Comparison of ENCODE assay signal across 8 cellular contexts in the genomic region with DNA sequence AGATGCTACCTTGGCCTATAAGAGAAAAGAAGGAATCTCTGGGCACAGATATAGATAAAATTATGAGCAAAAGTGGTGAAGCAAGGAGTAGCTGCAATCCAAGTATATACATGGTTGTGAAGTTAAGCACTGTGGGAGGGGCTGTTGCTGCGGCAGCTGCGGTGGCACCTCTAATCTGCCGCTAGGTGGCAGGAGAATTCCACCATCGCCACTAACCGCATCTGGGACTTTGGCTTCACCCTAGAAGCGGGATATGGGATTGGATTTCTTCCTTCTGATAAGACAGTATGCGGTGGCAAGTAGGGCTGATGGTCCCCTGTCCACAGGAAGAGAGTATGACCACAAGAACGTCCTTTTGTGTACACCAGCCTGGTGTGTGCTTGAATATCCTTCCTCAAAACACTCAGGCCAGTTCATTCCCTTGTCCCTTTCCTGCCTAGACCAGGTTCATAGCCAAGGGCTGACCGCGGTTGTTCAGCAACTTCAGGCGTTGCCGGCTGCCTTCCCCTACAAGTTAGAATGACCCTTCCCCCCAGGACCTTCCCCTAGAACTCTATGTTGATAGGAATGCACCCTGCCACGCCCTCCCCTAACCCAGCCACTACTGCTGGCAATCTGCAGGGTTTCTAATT. TPM values are rescaled to one million over a fixed set of nuclear protein-coding genes. Genes with fewer than 3 reads are reported as not detected.
DNase-seq lines count a peak whose midpoint lies in the region; ATAC-seq, FAIRE-seq and TF ChIP-seq lines count a peak whose summit lies in the region.

No MANE protein-coding gene starts in this region.

- H2AFZ ChIP-seq in K562 (ENCODE audit: low read depth, low read length) (no peak overlapping the region), smooth muscle cell (ENCODE audit: low read depth) (no peak overlapping the region)

- in situ Hi-C loops in K562 (cut with MboI), result loop anchor here (10.0 kb wide), 1 partner anchor 222 kb away; no protein-coding TSS in a partner anchor

- no peaks in the 10 kb centered on the region for H3F3A ChIP-seq in smooth muscle cell (ENCODE audit: low read depth)

- intact Hi-C loops in K562 (cut with micrococcal nuclease), result loop anchor here (2.0 to 10.0 kb wide), 3 partner anchors 214 to 1862 kb away; no protein-coding TSS in a partner anchor

- no peak overlapping the region for H3K9ac ChIP-seq in K562 (ENCODE audit: insufficient read depth in 1 of 2, low read depth in 2 of 2, low read length in 2 of 2)
- H3K9ac ChIP-seq in smooth muscle cell (ENCODE audit: low read depth), result no peak overlapping the region

- peak; percentile 10 for DNase-seq in NK-92 treated with Interleukin-12 subunit alpha and Interleukin-12 subunit beta, amount 100 ng/mL, for 24 hours (lab: John Stamatoyannopoulos, UW)
- DNase-seq in NK-92 (lab: John Stamatoyannopoulos, UW; ENCODE audit: unreplicated experiment) (no peak), KG1 (lab: John Stamatoyannopoulos, UW) (peak; percentile 6), RCC 7860 (ENCODE audit: low spot score) (peak; percentile 34), K562 (ENCODE audit: extremely low read depth in 1 of 4, low spot score in 3 of 4) (peak; percentile 71 to 79 (median 76)), iPS DF 6.9 (ENCODE audit: low read depth, low spot score) (peak; percentile 54), smooth muscle cell (lab: John Stamatoyannopoulos, UW; ENCODE audit: unreplicated experiment) (no peak)

- H3K4me2 ChIP-seq in K562 (ENCODE audit: insufficient read depth, low read length) (no peak overlapping the region), smooth muscle cell (peak overlapping the region; percentile 31)

- peak; percentile 86 to 95 (median 88) for TF ChIP-seq CTCF in K562 (IDR thresholded peaks at IDR 0.05 in 2 of 3, conservative IDR thresholded peaks at IDR 0.05 in 1 of 3; ENCODE audit: insufficient read depth in 2 of 3, low read depth in 1 of 3, low read length in 3 of 3)
- peak; percentile 66 for TF ChIP-seq CTCF in smooth muscle cell (IDR thresholded peaks at IDR 0.05; ENCODE audit: borderline replicate concordance, insufficient read depth, poor library complexity, severe bottlenecking)

- CTCF ChIA-PET in K562 (lab: Yijun Ruan, JAX; ENCODE audit: low intra/inter-chr PET ratio), result interaction anchor here (0.5 to 1.5 kb wide), 9 partner anchors 176 to 1859 kb away, joined by 3 to 7 read pairs (median 3); no protein-coding TSS in a partner anchor

- BruUV-seq in K562 (replicated peaks; lab: Mats Ljungman, UMichigan), result no TSS peak

- H3K27me3 ChIP-seq in K562 (ENCODE audit: control insufficient read depth in 2 of 2, insufficient read depth in 2 of 2, low read length in 2 of 2), result peaks cover 3 to 26% of the 10 kb centered on the region in 2 experiments; a peak in 4 of 5 replicates
- no peaks in the 10 kb centered on the region for H3K27me3 ChIP-seq in iPS DF 6.9 (ENCODE audit: control insufficient read depth, insufficient read depth, low read length)
- no peaks in the 10 kb centered on the region for H3K27me3 ChIP-seq in smooth muscle cell (ENCODE audit: low read depth)

- WGBS in K562 (ENCODE audit: insufficient coverage, low coverage, missing lambda C conversion rate), result 1% methylated on average over 12 of the region's 13 CpGs
- WGBS in iPS DF 6.9 (ENCODE audit: insufficient coverage, insufficient read length), result no CpG with 5 or more reads among the region's 13 CpGs
- 31% methylated on average over 13 of the region's 13 CpGs for WGBS in smooth muscle cell (ENCODE audit: low lambda C conversion rate)

- TF ChIP-seq POLR2A in K562 (conservative IDR thresholded peaks at IDR 0.05), result no peak

- H3K9me1 ChIP-seq in K562 (ENCODE audit: control insufficient read depth, insufficient read depth, low read length), result no peaks in the 10 kb centered on the region

- no peak overlapping the region for H3K27ac ChIP-seq in K562 (ENCODE audit: extremely low read depth, low read depth, low read length)
- H3K27ac ChIP-seq in iPS DF 6.9 (ENCODE audit: low read length), result no peak overlapping the region
- H3K27ac ChIP-seq in smooth muscle cell (ENCODE audit: low read depth), result no peak overlapping the region

- TF ChIP-seq EP300 in K562 (IDR thresholded peaks at IDR 0.05; ENCODE audit: low read length), result no peak

- peak; percentile 93 for ATAC-seq in K562
- ATAC-seq in GM18502 (IDR thresholded peaks at IDR 0.05; ENCODE audit: poor library complexity, unreplicated experiment), result no peak

- H3K9me3 ChIP-seq in K562 (replicated peaks; ENCODE audit: control insufficient read depth, insufficient read depth, low read depth, low read length) (no peaks in the 10 kb centered on the region), iPS DF 6.9 (ENCODE audit: control insufficient read depth, insufficient read depth, low read length) (no peaks in the 10 kb centered on the region; the same call in 1 of the 2 replicates), smooth muscle cell (replicated peaks; ENCODE audit: low read depth) (no peaks in the 10 kb centered on the region)

- TF ChIP-seq RAD21 in K562 (CRISPR knock-in tag; conservative IDR thresholded peaks at IDR 0.05 in 1 of 2, IDR thresholded peaks at IDR 0.05 in 1 of 2), result peak; percentile 73 to 91

- H3K36me3 ChIP-seq in K562 (ENCODE audit: control insufficient read depth, insufficient read depth, low read length) (no peaks in the 10 kb centered on the region), iPS DF 6.9 (ENCODE audit: control insufficient read depth, insufficient read depth, low read length) (no peaks in the 10 kb centered on the region), smooth muscle cell (ENCODE audit: low read depth) (no peaks in the 10 kb centered on the region)

- H3K79me2 ChIP-seq in K562 (ENCODE audit: control insufficient read depth, insufficient read depth, low read length), result no peaks in the 10 kb centered on the region
- H3K79me2 ChIP-seq in smooth muscle cell (ENCODE audit: low read depth), result no peaks in the 10 kb centered on the region

- no peak overlapping the region for H3K4me3 ChIP-seq in K562
- no peak overlapping the region for H3K4me3 ChIP-seq in iPS DF 6.9 (ENCODE audit: low read length)
- H3K4me3 ChIP-seq in smooth muscle cell, result no peak overlapping the region

- POLR2A ChIA-PET in K562 (lab: Yijun Ruan, JAX), result no interaction called here

- FAIRE-seq in RCC 7860 (lab: Jason Lieb, UNC) (no peak), K562 (lab: Jason Lieb, UNC) (peak; percentile 95)

- H4K20me1 ChIP-seq in K562 (replicated peaks; ENCODE audit: control insufficient read depth, insufficient read depth, low read length), result no peaks in the 10 kb centered on the region
- H4K20me1 ChIP-seq in smooth muscle cell (ENCODE audit: low read depth), result no peaks in the 10 kb centered on the region

- peaks cover 0 to 15% of the 10 kb centered on the region in 2 experiments; a peak in 2 of 5 replicates for H3K4me1 ChIP-seq in K562 (replicated peaks in 1 of 2; ENCODE audit: control insufficient read depth in 2 of 2, insufficient read depth in 2 of 2, low read length in 2 of 2)
- no peaks in the 10 kb centered on the region; the same call in 1 of the 2 replicates for H3K4me1 ChIP-seq in iPS DF 6.9 (ENCODE audit: control insufficient read depth, insufficient read depth, low read length)
- no peaks in the 10 kb centered on the region for H3K4me1 ChIP-seq in smooth muscle cell (ENCODE audit: low read depth)

TF ChIP-seq in K562, 482 proteins besides CTCF, POLR2A, EP300 and RAD21 (continues in another document):
- TF ChIP-seq, protein P1, sequence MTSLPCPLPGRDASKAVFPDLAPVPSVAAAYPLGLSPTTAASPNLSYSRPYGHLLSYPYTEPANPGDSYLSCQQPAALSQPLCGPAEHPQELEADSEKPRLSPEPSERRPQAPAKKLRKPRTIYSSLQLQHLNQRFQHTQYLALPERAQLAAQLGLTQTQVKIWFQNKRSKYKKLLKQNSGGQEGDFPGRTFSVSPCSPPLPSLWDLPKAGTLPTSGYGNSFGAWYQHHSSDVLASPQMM (CRISPR knock-in tag; IDR thresholded peaks at IDR 0.05), result no peak

RNA-seq across cellular contexts. Expression of a gene that starts 5.1 kb away (rescaled TPM):
- not detected in 2 replicates for total RNA-seq in K562 (2011; cell fraction: chromatin; rRNA removed; ENCODE audit: low replicate concordance)
- not detected in 2 replicates for total RNA-seq in K562 (2011; cell fraction: nucleolus; rRNA removed)
- total RNA-seq in K562 (2011; cell fraction: nucleoplasm; rRNA removed), result not detected in 2 replicates
- total RNA-seq in K562 (2014; rRNA removed) (not detected in 2 replicates), K562 (2014; rRNA removed; fragmentation: Illumina TruSeq; extraction: Trizol) (not detected in 2 replicates), K562 (2015; rRNA removed; fragmentation: Illumina TruSeq; extraction: Trizol) (not detected in 2 replicates), K562 (2021) (not detected in 2 replicates), smooth muscle cell (6.0 and 8.4 TPM in 2 replicates)
- polyA plus RNA-seq in K562 (2011; rRNA removed) (not detected in 2 replicates), K562 (2014; fragmentation: Illumina TruSeq; extraction: Trizol) (not detected in 2 replicates), K562 (2014; fragmentation: Nextera tagmentation; extraction: Ambion mirVana) (not detected), K562 (2014; rRNA removed) (not detected in 2 replicates), smooth muscle cell (10.4 and 16.0 TPM in 2 replicates)
- polyA plus RNA-seq in K562 (2011; cell fraction: cytosol; rRNA removed), result not detected in 2 replicates
- not detected in 2 replicates for polyA plus RNA-seq in K562 (2011; cell fraction: nucleus; rRNA removed)
- polyA plus RNA-seq in K562 (2012), result not detected in 2 replicates
- polyA minus RNA-seq in K562 (2011; rRNA and poly(A)+ RNA removed), result not detected in 2 replicates
- not detected in 2 replicates for polyA minus RNA-seq in K562 (2011; cell fraction: cytosol; rRNA and poly(A)+ RNA removed)
- polyA minus RNA-seq in K562 (2011; cell fraction: nucleus; rRNA and poly(A)+ RNA removed), result not detected in 2 replicates

RNA-seq across cellular contexts. Expression of a gene that starts 44.6 kb away (rescaled TPM):
- total RNA-seq in K562 (2011; cell fraction: chromatin; rRNA removed; ENCODE audit: low replicate concordance), result 1.1 TPM in 2 replicates
- total RNA-seq in K562 (2011; cell fraction: nucleolus; rRNA removed), result 2.2 and 2.5 TPM in 2 replicates
- total RNA-seq in K562 (2011; cell fraction: nucleoplasm; rRNA removed), result 1.6 and 1.8 TPM in 2 replicates
- 5.7 and 6.0 TPM in 2 replicates for total RNA-seq in K562 (2014; rRNA removed)
- 0.93 and 1.2 TPM in 2 replicates for total RNA-seq in K562 (2014; rRNA removed; fragmentation: Illumina TruSeq; extraction: Trizol)
- total RNA-seq in K562 (2015; rRNA removed; fragmentation: Illumina TruSeq; extraction: Trizol), result 2.6 and 3.1 TPM in 2 replicates
- 3.1 and 3.8 TPM in 2 replicates for total RNA-seq in K562 (2021)
- polyA plus RNA-seq in K562 (2011; rRNA removed), result 0.14 and 2.1 TPM in 2 replicates
- polyA plus RNA-seq in K562 (2011; cell fraction: cytosol; rRNA removed), result 0.44 and 5.8 TPM in 2 replicates
- 0.70 TPM in 1 of 2 replicates, not detected in the other for polyA plus RNA-seq in K562 (2011; cell fraction: nucleus; rRNA removed)
- polyA plus RNA-seq in K562 (2012), result 5.1 and 9.2 TPM in 2 replicates
- polyA plus RNA-seq in K562 (2014; fragmentation: Illumina TruSeq; extraction: Trizol), result 1.3 and 1.7 TPM in 2 replicates
- polyA plus RNA-seq in K562 (2014; fragmentation: Nextera tagmentation; extraction: Ambion mirVana), result under 1 TPM; 0.52 to 0.69 TPM
- polyA plus RNA-seq in K562 (2014; rRNA removed), result 2.4 and 3.6 TPM in 2 replicates
- polyA minus RNA-seq in K562 (2011; rRNA and poly(A)+ RNA removed), result 0.18 and 1.2 TPM in 2 replicates
- polyA minus RNA-seq in K562 (2011; cell fraction: cytosol; rRNA and poly(A)+ RNA removed), result 0.95 TPM in 1 of 2 replicates, not detected in the other
- 0.40 TPM in 1 of 2 replicates, not detected in the other for polyA minus RNA-seq in K562 (2011; cell fraction: nucleus; rRNA and poly(A)+ RNA removed)
- total RNA-seq in smooth muscle cell, result 114 and 118 TPM in 2 replicates
- 139 and 158 TPM in 2 replicates for polyA plus RNA-seq in smooth muscle cell

Comparison
In these comparisons a context has a peak if more than half of its experiments do, and no peak if none do; other contexts are left out.
1. DNase-seq: peak in NK-92 treated with Interleukin-12 subunit alpha and Interleukin-12 subunit beta, amount 100 ng/mL, for 24 hours (single experiment), KG1 (single experiment), RCC 7860 (single experiment), K562 (4 of 4) and iPS DF 6.9 (single experiment); none in NK-92 (single experiment) and smooth muscle cell (single experiment).
2. RNA of a gene that starts 44.6 kb away (total RNA-seq): 114 to 118 TPM in smooth muscle cell; 0.93 to 6.0 TPM in K562; every median in the first group is over 10 times any median in the second.